8 cellular contexts compared by ENCODE assay signal in genomic region chr17:2511462-2512369, GRCh38. TPM values are rescaled to one million over a fixed set of nuclear protein-coding genes. Genes with fewer than 3 reads are reported as not detected.
DNase-seq lines count a peak whose midpoint lies in the region; ATAC-seq and TF ChIP-seq lines count a peak whose summit lies in the region.

TSS of gene METTL16 (minus strand) at chr17:2511888. CDS start at chr17:2502331, 9,557 bp downstream.

- intact Hi-C loops in adrenal gland (cut with DNase I), result no loop called here
- intact Hi-C loops in heart right ventricle (cut with DNase I), result loop anchor here in 2 of 10 donors (10.0 kb wide), 1 partner anchor 173 kb away; no protein-coding TSS in a partner anchor
- intact Hi-C loops in posterior cingulate gyrus (cut with DNase I), result loop anchor here (2.0 kb wide), 1 partner anchor 81 kb away; the partner anchor contains the start of gene PAFAH1B1

- POLR2A ChIA-PET in T-cell (lab: Charles Lee), result interaction anchor here (0.6 to 2.1 kb wide), 4 partner anchors 30 to 742 kb away, joined by 3 to 15 read pairs (median 4); no protein-coding TSS in a partner anchor

- in situ Hi-C loops in GM13977 (cut with MboI; ENCODE audit: low pct_unique_long_range_greater_than_20kb, low sequenced_read_pairs, unreplicated experiment), result no loop called here

- H3K9me3 ChIP-seq in adrenal gland (replicated peaks in 1 of 3), result no peaks in the 10 kb centered on the region
- H3K9me3 ChIP-seq in heart right ventricle, result no peaks in the 10 kb centered on the region
- H3K9me3 ChIP-seq in upper lobe of left lung, result no peaks in the 10 kb centered on the region

- TF ChIP-seq CTCF in GM13977 (IDR thresholded peaks at IDR 0.05; ENCODE audit: extremely low read depth, insufficient read depth, missing control alignments) (no peak), adrenal gland (IDR thresholded peaks at IDR 0.05) (no peak), heart right ventricle (IDR thresholded peaks at IDR 0.05) (no peak), upper lobe of left lung (IDR thresholded peaks at IDR 0.05) (no peak)

- H3K27ac Mint-ChIP-seq in T-cell, result no peak within 1 kb of the TSS

- H3K4me1 Mint-ChIP-seq in T-cell, result peaks cover 13 to 19% (median 18%) of the 10 kb centered on the region in 3 donors

- no peak within 1 kb of the TSS for H3K4me3 Mint-ChIP-seq in T-cell

- H3K4me1 ChIP-seq in adrenal gland (replicated peaks in 1 of 2), result peaks cover 8 to 21% of the 10 kb centered on the region in 2 donors
- peaks cover 4 to 38% (median 28%) of the 10 kb centered on the region in 9 donors for H3K4me1 ChIP-seq in heart right ventricle
- H3K4me1 ChIP-seq in upper lobe of left lung, result peaks cover 17 to 36% (median 24%) of the 10 kb centered on the region in 4 donors

- ATAC-seq in HG02870 (IDR thresholded peaks at IDR 0.05; ENCODE audit: unreplicated experiment) (peak; percentile 95), T-cell (replicated peaks in 1 of 4) (peak; percentile 98 to 99 (median 99)), heart right ventricle (peak; percentile 99 to 100 (median 100)), upper lobe of left lung (ENCODE audit: low FRiP score in 2 of 2) (peak; percentile 99 to 100)

- CTCF ChIA-PET in T-cell (lab: Charles Lee), result interaction anchor here (0.5 to 0.9 kb wide), 2 partner anchors 12 to 96 kb away, joined by 3 to 6 read pairs; no protein-coding TSS in a partner anchor

- WGBS in adrenal gland, 4 donors, result 0 to 1% (median 0%) methylated on average over 34 to 49 of the region's 49 CpGs
- WGBS in heart right ventricle, 2 donors, result 0 to 1% methylated on average over 49 of the region's 49 CpGs
- WGBS in upper lobe of left lung, 2 donors, result 0 to 1% methylated on average over 26 to 48 of the region's 49 CpGs

- no peak for TF ChIP-seq EP300 in upper lobe of left lung (IDR thresholded peaks at IDR 0.05)

- DNase-seq in GM13977 (ENCODE audit: low spot score) (peak; percentile 96), NCI-H146 (lab: John Stamatoyannopoulos, UW) (peak; percentile 100), T-cell (peak; percentile 90 to 100 (median 97)), adrenal gland (peak; percentile 96 to 100 (median 99)), heart right ventricle (peak; percentile 94 to 98), posterior cingulate gyrus (peak; percentile 87 to 99 (median 97)), upper lobe of left lung (peak; percentile 89 to 100)

- H3K36me3 Mint-ChIP-seq in T-cell, result peaks cover 11% of the 10 kb centered on the region

- H3K4me3 ChIP-seq in adrenal gland (peak within 1 kb of the TSS; percentile 20 to 97 (median 60)), heart right ventricle (peak within 1 kb of the TSS; percentile 56 to 99 (median 72)), upper lobe of left lung (peak within 1 kb of the TSS; percentile 56 to 70 (median 62))

- no peaks in the 10 kb centered on the region for H3K36me3 ChIP-seq in adrenal gland (replicated peaks in 1 of 2)
- no peaks in the 10 kb centered on the region for H3K36me3 ChIP-seq in heart right ventricle
- no peaks in the 10 kb centered on the region for H3K36me3 ChIP-seq in upper lobe of left lung

- TF ChIP-seq POLR2A in adrenal gland (IDR thresholded peaks at IDR 0.05) (peak; percentile 40 to 89), upper lobe of left lung (IDR thresholded peaks at IDR 0.05) (peak in 3 of 4 donors; percentile 48 to 82 (median 82))

- no peaks in the 10 kb centered on the region for H3K9me3 Mint-ChIP-seq in T-cell

- H3K27ac ChIP-seq in adrenal gland (peak within 1 kb of the TSS; percentile 82 to 95 (median 89)), heart right ventricle (peak within 1 kb of the TSS; percentile 69 to 97 (median 88)), upper lobe of left lung (peak within 1 kb of the TSS; percentile 82 to 93 (median 91))

- H3K27me3 ChIP-seq in adrenal gland (no peaks in the 10 kb centered on the region), heart right ventricle (no peaks in the 10 kb centered on the region), upper lobe of left lung (no peaks in the 10 kb centered on the region)

- no peaks in the 10 kb centered on the region for H3K27me3 Mint-ChIP-seq in T-cell

RNA-seq across cellular contexts. Expression of gene METTL16, which starts in this region (rescaled TPM):
- total RNA-seq in T-cell (10 to 100 TPM; 43.0 to 51.1 (median 43.2) TPM), adrenal gland (10 to 100 TPM; 15.3 to 94.7 (median 34.2) TPM), heart right ventricle (10 to 100 TPM; 18.5 to 31.9 (median 26.5) TPM), upper lobe of left lung (10 to 100 TPM; 20.3 to 37.2 (median 30.6) TPM)
- polyA plus RNA-seq in adrenal gland (10 to 100 TPM; 27.2 to 36.2 (median 33.9) TPM), heart right ventricle (10 to 100 TPM in 1 of 2 donors, 1 to 10 TPM in 1; 9.9 to 31.4 TPM)

Comparison
In these comparisons a context has a peak if more than half of its experiments do, and no peak if none do; other contexts are left out.
1. Peak in every context shown above with its lines: DNase-seq, ATAC-seq, H3K4me3 ChIP-seq and H3K27ac ChIP-seq.